Comparison of ENCODE assay signal across 9 cellular contexts in genomic region chr17:45428954-45429337, GRCh38. TPM values are rescaled to one million over a fixed set of nuclear protein-coding genes. Genes with fewer than 3 reads are reported as not detected.
DNase-seq lines count a peak whose midpoint lies in the region; ATAC-seq and TF ChIP-seq lines count a peak whose summit lies in the region.
"Had no signal": no experiment of that assay in that cellular context is flagged by ENCODE, and none has a peak within 500 bp of the region (broad histone marks: within the 10 kb centered on the region; RNA-seq: fewer than 3 reads in every experiment).

No MANE protein-coding gene starts in this region.

- H3K4me1 Mint-ChIP-seq in CD14-positive monocyte (peaks cover 66% of the 10 kb centered on the region), WTC11 (peaks cover 33% of the 10 kb centered on the region), mesothelial cell of epicardium (peaks cover 40% of the 10 kb centered on the region)

- POLR2A ChIA-PET in HEK293 (lab: Yijun Ruan, JAX) (no interaction called here), WTC11 (lab: Charles Lee) (no interaction called here), HEK293T (lab: Yijun Ruan, JAX) (no interaction called here)

- H3K9me3 Mint-ChIP-seq in CD14-positive monocyte (no peaks in the 10 kb centered on the region), WTC11 (no peaks in the 10 kb centered on the region), mesothelial cell of epicardium (no peaks in the 10 kb centered on the region)

- TF ChIP-seq CTCF in CD14-positive monocyte (IDR thresholded peaks at IDR 0.05): no peak
- TF ChIP-seq CTCF in HEK293 (tag by site-specific recombination; IDR thresholded peaks at IDR 0.05): no peak
- TF ChIP-seq CTCF in WTC11 (IDR thresholded peaks at IDR 0.05): no peak
- no peak for TF ChIP-seq CTCF in mesothelial cell of epicardium (IDR thresholded peaks at IDR 0.05; ENCODE audit: unreplicated experiment)

- H3K27ac Mint-ChIP-seq in CD14-positive monocyte (peak overlapping the region; percentile 95 to 98 (median 97)), WTC11 (no peak overlapping the region), mesothelial cell of epicardium (no peak overlapping the region)

- H3K4me3 ChIP-seq in HEK293 (ENCODE audit: low read depth, low read length): no peak overlapping the region

- peaks cover 14% of the 10 kb centered on the region for H3K4me1 ChIP-seq in HEK293 (ENCODE audit: control insufficient read depth, insufficient read depth, low read length)

- H3K36me3 Mint-ChIP-seq in CD14-positive monocyte: peaks cover 27 to 37% of the 10 kb centered on the region in 2 donors
- no peaks in the 10 kb centered on the region; the same call in 1 of the 2 replicates for H3K36me3 Mint-ChIP-seq in WTC11
- H3K36me3 Mint-ChIP-seq in mesothelial cell of epicardium: no peaks in the 10 kb centered on the region

- no peaks in the 10 kb centered on the region for H3K36me3 ChIP-seq in HEK293 (ENCODE audit: control insufficient read depth in 2 of 2, insufficient read depth in 1 of 2, low read length in 2 of 2)

- H3K27me3 Mint-ChIP-seq in CD14-positive monocyte (ENCODE audit: low read depth in 3 of 3) (peaks cover 0 to 1% (median 0%) of the 10 kb centered on the region in 3 donors), WTC11 (ENCODE audit: low read depth) (peaks cover 65% of the 10 kb centered on the region), mesothelial cell of epicardium (ENCODE audit: low read depth) (peaks cover 65% of the 10 kb centered on the region)

- intact Hi-C loops in CD14-positive monocyte (cut with micrococcal nuclease): no loop called here

- H3K27ac ChIP-seq in HEK293 (ENCODE audit: extremely low read depth, low read depth, low read length): no peak overlapping the region

- H3K9me3 ChIP-seq in HEK293 (ENCODE audit: control insufficient read depth, insufficient read depth, low read depth, low read length): no peaks in the 10 kb centered on the region

- peak; percentile 74 for DNase-seq in CD14-positive monocyte (ENCODE audit: low spot score)
- no peak for DNase-seq in WTC11 (ENCODE audit: low spot score)
- DNase-seq in mesothelial cell of epicardium (ENCODE audit: low spot score in 2 of 2, unreplicated experiment in 2 of 2): no peak
- no peak for DNase-seq in HEK293T (ENCODE audit: extremely low spot score)
- DNase-seq in NCI-H226: no peak
- DNase-seq: activated naive CD4-positive, alpha-beta T cell had no signal

- no peak for ATAC-seq in WTC11
- no peak for ATAC-seq in HG02759 (IDR thresholded peaks at IDR 0.05; ENCODE audit: unreplicated experiment)
- no peak for ATAC-seq in HG03432 (IDR thresholded peaks at IDR 0.05; ENCODE audit: unreplicated experiment)

- peak overlapping the region; percentile 77 to 89 for H3K4me3 Mint-ChIP-seq in CD14-positive monocyte
- H3K4me3 Mint-ChIP-seq in WTC11: peak overlapping the region; percentile 67
- H3K4me3 Mint-ChIP-seq in mesothelial cell of epicardium: peak overlapping the region; percentile 40

- CTCF ChIA-PET in HEK293 (lab: Yijun Ruan, JAX) (interaction anchor here (0.6 to 8.6 kb wide), 15 partner anchors 10 to 922 kb away, joined by 3 to 201 read pairs (median 4); no protein-coding TSS in a partner anchor), WTC11 (lab: Charles Lee) (interaction anchor here (0.6 to 4.2 kb wide), 24 partner anchors 12 to 355 kb away, joined by 3 to 38 read pairs (median 5); partner anchors contain the start of genes ACBD4, CRHR1, FMNL1 and MAP3K14), HEK293T (lab: Yijun Ruan, JAX) (interaction anchor here (0.7 to 1.6 kb wide), 3 partner anchors 17 to 209 kb away, joined by 3 to 4 read pairs (median 4); no protein-coding TSS in a partner anchor)

TF ChIP-seq in HEK293, 187 proteins besides CTCF, POLR2A, EP300 and RAD21:
- TF ChIP-seq ZNF654 (tag by site-specific recombination; IDR thresholded peaks at IDR 0.05; ENCODE audit: low read depth): no peak
- no peak for TF ChIP-seq ZNF501 (tag by site-specific recombination; IDR thresholded peaks at IDR 0.05)
- no peak for TF ChIP-seq ZNF830 (tag by site-specific recombination; IDR thresholded peaks at IDR 0.05; ENCODE audit: low read depth)
- no peak for TF ChIP-seq ZNF174 (tag by site-specific recombination; IDR thresholded peaks at IDR 0.05)
- TF ChIP-seq ZNF600 (tag by site-specific recombination; IDR thresholded peaks at IDR 0.05): peak; percentile 41; the same call in 1 of the 2 replicates
- TF ChIP-seq ZNF670 (tag by site-specific recombination; IDR thresholded peaks at IDR 0.05; ENCODE audit: low read depth): no peak
- TF ChIP-seq ZNF548 (tag by site-specific recombination; IDR thresholded peaks at IDR 0.05): no peak

TF ChIP-seq in WTC11, 78 proteins besides CTCF, POLR2A, EP300 and RAD21 (continues in another document):
- TF ChIP-seq ATF1 (CRISPR knock-in tag; IDR thresholded peaks at IDR 0.05) (no peak), ZNF219 (CRISPR knock-in tag; IDR thresholded peaks at IDR 0.05; ENCODE audit: borderline replicate concordance) (no peak), IRF2 (CRISPR knock-in tag; IDR thresholded peaks at IDR 0.05; ENCODE audit: borderline replicate concordance, low read depth) (no peak), HMGA2 (CRISPR knock-in tag; IDR thresholded peaks at IDR 0.05) (no peak), ELF4 (CRISPR knock-in tag; IDR thresholded peaks at IDR 0.05; ENCODE audit: low read depth) (no peak), MXD4 (CRISPR knock-in tag; IDR thresholded peaks at IDR 0.05; ENCODE audit: borderline replicate concordance) (no peak), JAZF1 (CRISPR knock-in tag; IDR thresholded peaks at IDR 0.05) (no peak), STAT6 (CRISPR knock-in tag; conservative IDR thresholded peaks at IDR 0.05; ENCODE audit: low read depth) (no peak), NFE2L1 (CRISPR knock-in tag; IDR thresholded peaks at IDR 0.05) (no peak), ZNF671 (CRISPR knock-in tag; IDR thresholded peaks at IDR 0.05) (no peak)

TF ChIP-seq in HEK293T, 16 proteins besides CTCF, POLR2A, EP300 and RAD21:
- no peak for TF ChIP-seq PKNOX1 (IDR thresholded peaks at IDR 0.05)

RNA-seq across cellular contexts. Expression of gene ARHGAP27, which starts 3.7 kb away (rescaled TPM):
- 10 to 100 TPM; 47.2 to 55.0 TPM for polyA plus RNA-seq in CD14-positive monocyte
- 12.9 to 16.0 TPM (median 14.8 TPM) in 3 replicates for total RNA-seq in WTC11 (2021)
- total RNA-seq in mesothelial cell of epicardium: 14.5 to 16.8 TPM (median 14.8 TPM) in 3 replicates

Comparison
In these comparisons a context has a peak if more than half of its experiments do, and no peak if none do; other contexts are left out.
1. H3K27ac Mint-ChIP-seq: peak in CD14-positive monocyte (7 of 7); none in WTC11 (single experiment) and mesothelial cell of epicardium (single experiment).
2. Peak in every context shown above with its lines, with median percentiles within 50 percentile points of each other: H3K4me3 Mint-ChIP-seq.